Comparison of ENCODE assay signal across 1 cellular context in genomic region chr2:48900321-48901014, GRCh38.
TF ChIP-seq lines count a peak whose summit lies in the region.

No MANE protein-coding gene starts in this region.

TF ChIP-seq in WTC11, 78 proteins besides CTCF, POLR2A, EP300 and RAD21 (continued from another document):
- TF ChIP-seq AR (CRISPR knock-in tag; IDR thresholded peaks at IDR 0.05), result no peak
- no peak for TF ChIP-seq RELA (CRISPR knock-in tag; IDR thresholded peaks at IDR 0.05; ENCODE audit: borderline replicate concordance)
- no peak for TF ChIP-seq ZBTB21 (CRISPR knock-in tag; IDR thresholded peaks at IDR 0.05; ENCODE audit: borderline replicate concordance)
